Comparison of ENCODE assay signal across 1 cellular context in the genomic region with DNA sequence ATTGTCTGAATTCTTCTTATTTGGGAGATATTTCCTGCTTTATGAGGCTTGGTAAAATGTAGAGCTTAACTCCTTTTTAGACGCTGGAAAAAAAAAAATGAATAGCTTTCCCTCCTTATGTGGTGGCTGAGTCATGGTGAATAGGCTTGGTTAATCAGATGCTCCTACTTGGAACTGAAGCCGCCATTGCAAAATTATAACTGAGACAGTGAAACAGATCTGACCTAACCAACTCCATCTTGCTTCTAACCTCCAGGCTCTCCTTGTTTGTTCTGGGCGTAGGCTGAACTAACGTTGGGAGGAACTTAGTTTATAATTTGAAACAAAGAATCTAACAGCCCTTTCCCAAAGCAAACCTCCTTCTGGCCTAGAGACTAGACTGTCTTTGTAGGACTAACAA.
TF ChIP-seq lines count a peak whose summit lies in the region.

No MANE protein-coding gene starts in this region.

TF ChIP-seq in K562, 482 proteins besides CTCF, POLR2A, EP300 and RAD21 (continued from another document and continues in another):
- TF ChIP-seq MAFF (IDR thresholded peaks at IDR 0.05; ENCODE audit: low read length) (peak; percentile 27; the same call in 1 of the 2 replicates), FOXP1 (CRISPR knock-in tag; IDR thresholded peaks at IDR 0.05) (no peak), MIER1 (IDR thresholded peaks at IDR 0.05; ENCODE audit: low read depth) (no peak), NR2C1 (IDR thresholded peaks at IDR 0.05) (no peak), NR2C1 (tag; IDR thresholded peaks at IDR 0.05) (peak; percentile 85), NFXL1 (CRISPR knock-in tag; IDR thresholded peaks at IDR 0.05) (peak; percentile 90), IFI16 (CRISPR knock-in tag; IDR thresholded peaks at IDR 0.05) (peak; percentile 57; the same call in 1 of the 2 replicates), ATF7 (IDR thresholded peaks at IDR 0.05) (no peak), DIDO1 (tag; IDR thresholded peaks at IDR 0.05; ENCODE audit: low read depth) (peak; percentile 57; the same call in 1 of the 2 replicates), MEF2D (tag; conservative IDR thresholded peaks at IDR 0.05; ENCODE audit: low read depth) (peak; percentile 70), ILK (tag; IDR thresholded peaks at IDR 0.05; ENCODE audit: borderline replicate concordance, low read depth) (peak; percentile 80), HSF4 (CRISPR knock-in tag; IDR thresholded peaks at IDR 0.05; ENCODE audit: borderline replicate concordance) (peak; percentile 78; the same call in 1 of the 2 replicates), GATA2 (CRISPR knock-in tag; IDR thresholded peaks at IDR 0.05) (no peak), ERF (CRISPR knock-in tag; IDR thresholded peaks at IDR 0.05) (peak; percentile 95), CREB1 (IDR thresholded peaks at IDR 0.05) (no peak), CREB1 (CRISPR knock-in tag; IDR thresholded peaks at IDR 0.05) (no peak), CHD1 (IDR thresholded peaks at IDR 0.05; ENCODE audit: low read length) (no peak), TCFL5 (CRISPR knock-in tag; conservative IDR thresholded peaks at IDR 0.05) (peak; percentile 82; the same call in 1 of the 2 replicates), ZNF134 (CRISPR knock-in tag; conservative IDR thresholded peaks at IDR 0.05) (peak; percentile 68), ZFP36 (IDR thresholded peaks at IDR 0.05; ENCODE audit: low read depth, low read length, partially characterized antibody) (no peak), SMAD3 (CRISPR knock-in tag; conservative IDR thresholded peaks at IDR 0.05) (peak; percentile 98), ZEB2 (IDR thresholded peaks at IDR 0.05) (no peak), SIX5 (IDR thresholded peaks at IDR 0.05; ENCODE audit: borderline replicate concordance in 1 of 2, insufficient read depth in 1 of 2, low read depth in 1 of 2, low read length in 2 of 2) (no peak), TEAD4 (IDR thresholded peaks at IDR 0.05; ENCODE audit: low read length) (no peak), TEAD4 (CRISPR knock-in tag; IDR thresholded peaks at IDR 0.05; ENCODE audit: borderline replicate concordance) (no peak), ZNF41 (CRISPR knock-in tag; conservative IDR thresholded peaks at IDR 0.05) (peak; percentile 95), TBP (optimal IDR thresholded peaks at IDR 0.05; ENCODE audit: low read depth, low read length) (no peak)
- TF ChIP-seq, protein P1, sequence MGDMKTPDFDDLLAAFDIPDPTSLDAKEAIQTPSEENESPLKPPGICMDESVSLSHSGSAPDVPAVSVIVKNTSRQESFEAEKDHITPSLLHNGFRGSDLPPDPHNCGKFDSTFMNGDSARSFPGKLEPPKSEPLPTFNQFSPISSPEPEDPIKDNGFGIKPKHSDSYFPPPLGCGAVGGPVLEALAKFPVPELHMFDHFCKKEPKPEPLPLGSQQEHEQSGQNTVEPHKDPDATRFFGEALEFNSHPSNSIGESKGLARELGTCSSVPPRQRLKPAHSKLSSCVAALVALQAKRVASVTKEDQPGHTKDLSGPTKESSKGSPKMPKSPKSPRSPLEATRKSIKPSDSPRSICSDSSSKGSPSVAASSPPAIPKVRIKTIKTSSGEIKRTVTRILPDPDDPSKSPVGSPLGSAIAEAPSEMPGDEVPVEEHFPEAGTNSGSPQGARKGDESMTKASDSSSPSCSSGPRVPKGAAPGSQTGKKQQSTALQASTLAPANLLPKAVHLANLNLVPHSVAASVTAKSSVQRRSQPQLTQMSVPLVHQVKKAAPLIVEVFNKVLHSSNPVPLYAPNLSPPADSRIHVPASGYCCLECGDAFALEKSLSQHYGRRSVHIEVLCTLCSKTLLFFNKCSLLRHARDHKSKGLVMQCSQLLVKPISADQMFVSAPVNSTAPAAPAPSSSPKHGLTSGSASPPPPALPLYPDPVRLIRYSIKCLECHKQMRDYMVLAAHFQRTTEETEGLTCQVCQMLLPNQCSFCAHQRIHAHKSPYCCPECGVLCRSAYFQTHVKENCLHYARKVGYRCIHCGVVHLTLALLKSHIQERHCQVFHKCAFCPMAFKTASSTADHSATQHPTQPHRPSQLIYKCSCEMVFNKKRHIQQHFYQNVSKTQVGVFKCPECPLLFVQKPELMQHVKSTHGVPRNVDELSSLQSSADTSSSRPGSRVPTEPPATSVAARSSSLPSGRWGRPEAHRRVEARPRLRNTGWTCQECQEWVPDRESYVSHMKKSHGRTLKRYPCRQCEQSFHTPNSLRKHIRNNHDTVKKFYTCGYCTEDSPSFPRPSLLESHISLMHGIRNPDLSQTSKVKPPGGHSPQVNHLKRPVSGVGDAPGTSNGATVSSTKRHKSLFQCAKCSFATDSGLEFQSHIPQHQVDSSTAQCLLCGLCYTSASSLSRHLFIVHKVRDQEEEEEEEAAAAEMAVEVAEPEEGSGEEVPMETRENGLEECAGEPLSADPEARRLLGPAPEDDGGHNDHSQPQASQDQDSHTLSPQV (IDR thresholded peaks at IDR 0.05) = peak; percentile 99
- TF ChIP-seq, protein P2, sequence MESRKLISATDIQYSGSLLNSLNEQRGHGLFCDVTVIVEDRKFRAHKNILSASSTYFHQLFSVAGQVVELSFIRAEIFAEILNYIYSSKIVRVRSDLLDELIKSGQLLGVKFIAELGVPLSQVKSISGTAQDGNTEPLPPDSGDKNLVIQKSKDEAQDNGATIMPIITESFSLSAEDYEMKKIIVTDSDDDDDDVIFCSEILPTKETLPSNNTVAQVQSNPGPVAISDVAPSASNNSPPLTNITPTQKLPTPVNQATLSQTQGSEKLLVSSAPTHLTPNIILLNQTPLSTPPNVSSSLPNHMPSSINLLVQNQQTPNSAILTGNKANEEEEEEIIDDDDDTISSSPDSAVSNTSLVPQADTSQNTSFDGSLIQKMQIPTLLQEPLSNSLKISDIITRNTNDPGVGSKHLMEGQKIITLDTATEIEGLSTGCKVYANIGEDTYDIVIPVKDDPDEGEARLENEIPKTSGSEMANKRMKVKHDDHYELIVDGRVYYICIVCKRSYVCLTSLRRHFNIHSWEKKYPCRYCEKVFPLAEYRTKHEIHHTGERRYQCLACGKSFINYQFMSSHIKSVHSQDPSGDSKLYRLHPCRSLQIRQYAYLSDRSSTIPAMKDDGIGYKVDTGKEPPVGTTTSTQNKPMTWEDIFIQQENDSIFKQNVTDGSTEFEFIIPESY (CRISPR knock-in tag; IDR thresholded peaks at IDR 0.05) = no peak
- TF ChIP-seq, protein P3, sequence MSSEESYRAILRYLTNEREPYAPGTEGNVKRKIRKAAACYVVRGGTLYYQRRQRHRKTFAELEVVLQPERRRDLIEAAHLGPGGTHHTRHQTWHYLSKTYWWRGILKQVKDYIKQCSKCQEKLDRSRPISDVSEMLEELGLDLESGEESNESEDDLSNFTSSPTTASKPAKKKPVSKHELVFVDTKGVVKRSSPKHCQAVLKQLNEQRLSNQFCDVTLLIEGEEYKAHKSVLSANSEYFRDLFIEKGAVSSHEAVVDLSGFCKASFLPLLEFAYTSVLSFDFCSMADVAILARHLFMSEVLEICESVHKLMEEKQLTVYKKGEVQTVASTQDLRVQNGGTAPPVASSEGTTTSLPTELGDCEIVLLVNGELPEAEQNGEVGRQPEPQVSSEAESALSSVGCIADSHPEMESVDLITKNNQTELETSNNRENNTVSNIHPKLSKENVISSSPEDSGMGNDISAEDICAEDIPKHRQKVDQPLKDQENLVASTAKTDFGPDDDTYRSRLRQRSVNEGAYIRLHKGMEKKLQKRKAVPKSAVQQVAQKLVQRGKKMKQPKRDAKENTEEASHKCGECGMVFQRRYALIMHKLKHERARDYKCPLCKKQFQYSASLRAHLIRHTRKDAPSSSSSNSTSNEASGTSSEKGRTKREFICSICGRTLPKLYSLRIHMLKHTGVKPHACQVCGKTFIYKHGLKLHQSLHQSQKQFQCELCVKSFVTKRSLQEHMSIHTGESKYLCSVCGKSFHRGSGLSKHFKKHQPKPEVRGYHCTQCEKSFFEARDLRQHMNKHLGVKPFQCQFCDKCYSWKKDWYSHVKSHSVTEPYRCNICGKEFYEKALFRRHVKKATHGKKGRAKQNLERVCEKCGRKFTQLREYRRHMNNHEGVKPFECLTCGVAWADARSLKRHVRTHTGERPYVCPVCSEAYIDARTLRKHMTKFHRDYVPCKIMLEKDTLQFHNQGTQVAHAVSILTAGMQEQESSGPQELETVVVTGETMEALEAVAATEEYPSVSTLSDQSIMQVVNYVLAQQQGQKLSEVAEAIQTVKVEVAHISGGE (CRISPR knock-in tag; IDR thresholded peaks at IDR 0.05) = peak in 1 of 3 experiments; percentile 85; a peak in 2 of 6 replicates
- TF ChIP-seq, protein P4, sequence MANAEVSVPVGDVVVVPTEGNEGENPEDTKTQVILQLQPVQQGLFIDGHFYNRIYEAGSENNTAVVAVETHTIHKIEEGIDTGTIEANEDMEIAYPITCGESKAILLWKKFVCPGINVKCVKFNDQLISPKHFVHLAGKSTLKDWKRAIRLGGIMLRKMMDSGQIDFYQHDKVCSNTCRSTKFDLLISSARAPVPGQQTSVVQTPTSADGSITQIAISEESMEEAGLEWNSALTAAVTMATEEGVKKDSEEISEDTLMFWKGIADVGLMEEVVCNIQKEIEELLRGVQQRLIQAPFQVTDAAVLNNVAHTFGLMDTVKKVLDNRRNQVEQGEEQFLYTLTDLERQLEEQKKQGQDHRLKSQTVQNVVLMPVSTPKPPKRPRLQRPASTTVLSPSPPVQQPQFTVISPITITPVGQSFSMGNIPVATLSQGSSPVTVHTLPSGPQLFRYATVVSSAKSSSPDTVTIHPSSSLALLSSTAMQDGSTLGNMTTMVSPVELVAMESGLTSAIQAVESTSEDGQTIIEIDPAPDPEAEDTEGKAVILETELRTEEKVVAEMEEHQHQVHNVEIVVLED (CRISPR knock-in tag; IDR thresholded peaks at IDR 0.05) = peak; percentile 57; the same call in 1 of the 2 replicates
- TF ChIP-seq, protein P5, sequence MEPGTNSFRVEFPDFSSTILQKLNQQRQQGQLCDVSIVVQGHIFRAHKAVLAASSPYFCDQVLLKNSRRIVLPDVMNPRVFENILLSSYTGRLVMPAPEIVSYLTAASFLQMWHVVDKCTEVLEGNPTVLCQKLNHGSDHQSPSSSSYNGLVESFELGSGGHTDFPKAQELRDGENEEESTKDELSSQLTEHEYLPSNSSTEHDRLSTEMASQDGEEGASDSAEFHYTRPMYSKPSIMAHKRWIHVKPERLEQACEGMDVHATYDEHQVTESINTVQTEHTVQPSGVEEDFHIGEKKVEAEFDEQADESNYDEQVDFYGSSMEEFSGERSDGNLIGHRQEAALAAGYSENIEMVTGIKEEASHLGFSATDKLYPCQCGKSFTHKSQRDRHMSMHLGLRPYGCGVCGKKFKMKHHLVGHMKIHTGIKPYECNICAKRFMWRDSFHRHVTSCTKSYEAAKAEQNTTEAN (CRISPR knock-in tag; IDR thresholded peaks at IDR 0.05) = no peak
- TF ChIP-seq, protein P6, sequence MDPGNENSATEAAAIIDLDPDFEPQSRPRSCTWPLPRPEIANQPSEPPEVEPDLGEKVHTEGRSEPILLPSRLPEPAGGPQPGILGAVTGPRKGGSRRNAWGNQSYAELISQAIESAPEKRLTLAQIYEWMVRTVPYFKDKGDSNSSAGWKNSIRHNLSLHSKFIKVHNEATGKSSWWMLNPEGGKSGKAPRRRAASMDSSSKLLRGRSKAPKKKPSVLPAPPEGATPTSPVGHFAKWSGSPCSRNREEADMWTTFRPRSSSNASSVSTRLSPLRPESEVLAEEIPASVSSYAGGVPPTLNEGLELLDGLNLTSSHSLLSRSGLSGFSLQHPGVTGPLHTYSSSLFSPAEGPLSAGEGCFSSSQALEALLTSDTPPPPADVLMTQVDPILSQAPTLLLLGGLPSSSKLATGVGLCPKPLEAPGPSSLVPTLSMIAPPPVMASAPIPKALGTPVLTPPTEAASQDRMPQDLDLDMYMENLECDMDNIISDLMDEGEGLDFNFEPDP (CRISPR knock-in tag; IDR thresholded peaks at IDR 0.05) = peak; percentile 88; the same call in 1 of the 2 replicates
- TF ChIP-seq, protein P7, sequence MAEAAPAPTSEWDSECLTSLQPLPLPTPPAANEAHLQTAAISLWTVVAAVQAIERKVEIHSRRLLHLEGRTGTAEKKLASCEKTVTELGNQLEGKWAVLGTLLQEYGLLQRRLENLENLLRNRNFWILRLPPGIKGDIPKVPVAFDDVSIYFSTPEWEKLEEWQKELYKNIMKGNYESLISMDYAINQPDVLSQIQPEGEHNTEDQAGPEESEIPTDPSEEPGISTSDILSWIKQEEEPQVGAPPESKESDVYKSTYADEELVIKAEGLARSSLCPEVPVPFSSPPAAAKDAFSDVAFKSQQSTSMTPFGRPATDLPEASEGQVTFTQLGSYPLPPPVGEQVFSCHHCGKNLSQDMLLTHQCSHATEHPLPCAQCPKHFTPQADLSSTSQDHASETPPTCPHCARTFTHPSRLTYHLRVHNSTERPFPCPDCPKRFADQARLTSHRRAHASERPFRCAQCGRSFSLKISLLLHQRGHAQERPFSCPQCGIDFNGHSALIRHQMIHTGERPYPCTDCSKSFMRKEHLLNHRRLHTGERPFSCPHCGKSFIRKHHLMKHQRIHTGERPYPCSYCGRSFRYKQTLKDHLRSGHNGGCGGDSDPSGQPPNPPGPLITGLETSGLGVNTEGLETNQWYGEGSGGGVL (CRISPR knock-in tag; IDR thresholded peaks at IDR 0.05) = peak; percentile 61; the same call in 1 of the 2 replicates
- TF ChIP-seq, protein P8, sequence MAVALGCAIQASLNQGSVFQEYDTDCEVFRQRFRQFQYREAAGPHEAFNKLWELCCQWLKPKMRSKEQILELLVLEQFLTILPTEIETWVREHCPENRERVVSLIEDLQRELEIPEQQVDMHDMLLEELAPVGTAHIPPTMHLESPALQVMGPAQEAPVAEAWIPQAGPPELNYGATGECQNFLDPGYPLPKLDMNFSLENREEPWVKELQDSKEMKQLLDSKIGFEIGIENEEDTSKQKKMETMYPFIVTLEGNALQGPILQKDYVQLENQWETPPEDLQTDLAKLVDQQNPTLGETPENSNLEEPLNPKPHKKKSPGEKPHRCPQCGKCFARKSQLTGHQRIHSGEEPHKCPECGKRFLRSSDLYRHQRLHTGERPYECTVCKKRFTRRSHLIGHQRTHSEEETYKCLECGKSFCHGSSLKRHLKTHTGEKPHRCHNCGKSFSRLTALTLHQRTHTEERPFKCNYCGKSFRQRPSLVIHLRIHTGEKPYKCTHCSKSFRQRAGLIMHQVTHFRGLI (CRISPR knock-in tag; IDR thresholded peaks at IDR 0.05) = peak; percentile 81; the same call in 1 of the 2 replicates
- TF ChIP-seq, protein P9, sequence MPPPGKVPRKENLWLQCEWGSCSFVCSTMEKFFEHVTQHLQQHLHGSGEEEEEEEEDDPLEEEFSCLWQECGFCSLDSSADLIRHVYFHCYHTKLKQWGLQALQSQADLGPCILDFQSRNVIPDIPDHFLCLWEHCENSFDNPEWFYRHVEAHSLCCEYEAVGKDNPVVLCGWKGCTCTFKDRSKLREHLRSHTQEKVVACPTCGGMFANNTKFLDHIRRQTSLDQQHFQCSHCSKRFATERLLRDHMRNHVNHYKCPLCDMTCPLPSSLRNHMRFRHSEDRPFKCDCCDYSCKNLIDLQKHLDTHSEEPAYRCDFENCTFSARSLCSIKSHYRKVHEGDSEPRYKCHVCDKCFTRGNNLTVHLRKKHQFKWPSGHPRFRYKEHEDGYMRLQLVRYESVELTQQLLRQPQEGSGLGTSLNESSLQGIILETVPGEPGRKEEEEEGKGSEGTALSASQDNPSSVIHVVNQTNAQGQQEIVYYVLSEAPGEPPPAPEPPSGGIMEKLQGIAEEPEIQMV (tag; conservative IDR thresholded peaks at IDR 0.05; ENCODE audit: low read depth) = peak; percentile 76
